ENCODE assay signal across 8 cellular contexts in the genomic region with DNA sequence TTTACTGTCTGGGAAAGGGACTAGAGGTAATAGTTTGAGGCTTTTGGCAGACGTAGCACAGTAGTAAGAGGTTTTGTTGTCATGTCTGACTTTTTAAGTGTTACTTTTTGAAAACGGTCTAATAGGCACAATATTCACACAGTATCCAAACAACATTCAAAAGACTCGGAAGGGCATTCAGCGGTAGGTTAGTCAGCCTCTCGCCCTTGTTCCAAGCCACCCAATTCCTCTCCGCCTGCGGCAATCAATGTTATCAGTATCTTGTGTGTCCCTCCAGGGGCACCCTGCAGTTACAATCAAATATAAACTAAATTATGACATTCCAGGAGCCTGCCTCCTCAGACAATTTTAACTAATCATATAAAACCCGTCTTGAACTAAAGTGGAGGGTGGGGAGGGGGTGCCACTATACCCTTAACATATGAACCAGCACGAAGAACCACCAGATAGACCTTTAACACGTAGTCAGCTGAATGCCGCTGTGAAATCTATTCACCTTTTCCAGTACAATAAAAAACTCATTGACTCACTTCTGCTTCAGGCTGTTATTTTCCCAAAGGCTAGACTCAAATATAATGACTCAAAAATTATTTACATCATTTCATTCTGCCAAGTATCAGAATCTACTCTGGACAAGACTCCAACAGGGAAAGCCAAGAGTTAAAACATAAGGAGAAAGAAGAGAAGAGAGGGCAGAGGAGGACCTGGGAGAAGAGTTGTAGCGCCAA. TPM values are rescaled to one million over a fixed set of nuclear protein-coding genes. Genes with fewer than 3 reads are reported as not detected.
DNase-seq lines count a peak whose midpoint lies in the region; ATAC-seq and TF ChIP-seq lines count a peak whose summit lies in the region.

No MANE protein-coding gene starts in this region.

- peaks cover 33% of the 10 kb centered on the region for H3K27me3 Mint-ChIP-seq in activated T-cell treated with anti-CD3 and anti-CD28 coated beads, Interleukin-2, amount 50 U/mL, for 72 hours (ENCODE audit: low read depth)
- peaks cover 17% of the 10 kb centered on the region for H3K27me3 Mint-ChIP-seq in activated naive CD8-positive, alpha-beta T cell treated with anti-CD3 and anti-CD28 coated beads, Interleukin-2, amount 50 U/mL, for 24 hours

- H3K4me3 Mint-ChIP-seq in activated T-cell treated with anti-CD3 and anti-CD28 coated beads, Interleukin-2, amount 50 U/mL, for 72 hours: peak overlapping the region; percentile 92 to 95
- peak overlapping the region; percentile 87 for H3K4me3 Mint-ChIP-seq in activated naive CD8-positive, alpha-beta T cell treated with anti-CD3 and anti-CD28 coated beads, Interleukin-2, amount 50 U/mL, for 24 hours

- TF ChIP-seq RAD21 in liver (IDR thresholded peaks at IDR 0.05): no peak

- peak overlapping the region; percentile 54 to 90 (median 88) for H3K4me3 ChIP-seq in liver (ENCODE audit: low read depth in 1 of 3, low read length in 3 of 3)
- peak overlapping the region; percentile 61 to 88 (median 80) for H3K4me3 ChIP-seq in tibial nerve

- peaks cover 2 to 18% (median 10%) of the 10 kb centered on the region in 4 donors for H3K4me1 ChIP-seq in liver (ENCODE audit: control insufficient read depth in 4 of 4, insufficient read depth in 4 of 4, low read length in 3 of 4)
- peaks cover 0 to 46% (median 16%) of the 10 kb centered on the region in 4 donors for H3K4me1 ChIP-seq in tibial nerve

- in situ Hi-C loops in GM13977 (cut with MboI; ENCODE audit: low pct_unique_long_range_greater_than_20kb, low sequenced_read_pairs, unreplicated experiment): no loop called here

- no peak for TF ChIP-seq EP300 in tibial nerve (IDR thresholded peaks at IDR 0.05)

- no peaks in the 10 kb centered on the region for H3K27me3 ChIP-seq in liver (ENCODE audit: control insufficient read depth in 4 of 4, insufficient read depth in 4 of 4, low read length in 3 of 4)
- no peaks in the 10 kb centered on the region for H3K27me3 ChIP-seq in tibial nerve

- no peak for TF ChIP-seq POLR2A in tibial nerve (IDR thresholded peaks at IDR 0.05)

- no peaks in the 10 kb centered on the region for H3K9me3 ChIP-seq in liver (ENCODE audit: control insufficient read depth in 4 of 4, low read length in 3 of 4)
- H3K9me3 ChIP-seq in tibial nerve: no peaks in the 10 kb centered on the region

- no peak for DNase-seq in activated T-cell treated with anti-CD3 and anti-CD28 coated beads, Interleukin-2, amount 50 U/mL, for 72 hours
- DNase-seq in activated T-cell treated with anti-CD3 and anti-CD28 coated beads, Interleukin-2, amount 50 U/mL, for 1 hour: no peak
- DNase-seq in activated naive CD8-positive, alpha-beta T cell treated with anti-CD3 and anti-CD28 coated beads, Interleukin-2, amount 50 U/mL, for 24 hours: no peak
- DNase-seq in tibial nerve (ENCODE audit: low spot score in 2 of 2): no peak
- DNase-seq in GM13977 (ENCODE audit: low spot score): no peak
- no peak for DNase-seq in NCI-H345 (lab: John Stamatoyannopoulos, UW)

- no peaks in the 10 kb centered on the region for H3K9me3 Mint-ChIP-seq in activated T-cell treated with anti-CD3 and anti-CD28 coated beads, Interleukin-2, amount 50 U/mL, for 72 hours
- H3K9me3 Mint-ChIP-seq in activated naive CD8-positive, alpha-beta T cell treated with anti-CD3 and anti-CD28 coated beads, Interleukin-2, amount 50 U/mL, for 24 hours: no peaks in the 10 kb centered on the region

- H3K36me3 Mint-ChIP-seq in activated T-cell treated with anti-CD3 and anti-CD28 coated beads, Interleukin-2, amount 50 U/mL, for 72 hours (ENCODE audit: insufficient read depth in 2 of 2): no peaks in the 10 kb centered on the region
- H3K36me3 Mint-ChIP-seq in activated naive CD8-positive, alpha-beta T cell treated with anti-CD3 and anti-CD28 coated beads, Interleukin-2, amount 50 U/mL, for 24 hours (ENCODE audit: low read depth): peaks cover 3% of the 10 kb centered on the region

- peak overlapping the region; percentile 52 for H3K27ac Mint-ChIP-seq in activated T-cell treated with anti-CD3 and anti-CD28 coated beads, Interleukin-2, amount 50 U/mL, for 72 hours
- peak overlapping the region; percentile 86 for H3K27ac Mint-ChIP-seq in activated naive CD8-positive, alpha-beta T cell treated with anti-CD3 and anti-CD28 coated beads, Interleukin-2, amount 50 U/mL, for 24 hours

- H3K9ac ChIP-seq in liver (ENCODE audit: low read depth in 1 of 2, low read length in 2 of 2): peak overlapping the region; percentile 89 to 97

- 10% methylated on average over 12 of the region's 12 CpGs for WGBS in liver
- WGBS in tibial nerve, 2 donors: 6 to 8% methylated on average over 12 of the region's 12 CpGs

- H3K4me1 Mint-ChIP-seq in activated T-cell treated with anti-CD3 and anti-CD28 coated beads, Interleukin-2, amount 50 U/mL, for 72 hours (ENCODE audit: low read depth): peaks cover 25% of the 10 kb centered on the region
- peaks cover 36% of the 10 kb centered on the region for H3K4me1 Mint-ChIP-seq in activated naive CD8-positive, alpha-beta T cell treated with anti-CD3 and anti-CD28 coated beads, Interleukin-2, amount 50 U/mL, for 24 hours

- H3K36me3 ChIP-seq in liver (ENCODE audit: control insufficient read depth in 4 of 4, insufficient read depth in 3 of 4, low read depth in 1 of 4, low read length in 3 of 4) (peaks cover 2 to 13% (median 3%) of the 10 kb centered on the region in 4 donors), tibial nerve (peaks cover 0 to 2% (median 0%) of the 10 kb centered on the region in 3 donors)

- TF ChIP-seq CTCF in liver (IDR thresholded peaks at IDR 0.05; ENCODE audit: low read depth, low read length, missing input control) (no peak), tibial nerve (IDR thresholded peaks at IDR 0.05) (no peak), GM13977 (IDR thresholded peaks at IDR 0.05; ENCODE audit: extremely low read depth, insufficient read depth, missing control alignments) (no peak)

- H3K27ac ChIP-seq in liver (ENCODE audit: low read depth in 1 of 2, low read length in 2 of 2) (peak overlapping the region; percentile 99 to 100), tibial nerve (peak overlapping the region; percentile 91 to 98 (median 96))

- no peak for ATAC-seq in activated T-cell treated with anti-CD3 and anti-CD28 coated beads, Interleukin-2, amount 50 U/mL, for 72 hours (replicated peaks in 1 of 2)
- no peak for ATAC-seq in activated naive CD8-positive, alpha-beta T cell treated with anti-CD3 and anti-CD28 coated beads, Interleukin-2, amount 50 U/mL, for 24 hours
- ATAC-seq in HG03565 (IDR thresholded peaks at IDR 0.05; ENCODE audit: unreplicated experiment): no peak

TF ChIP-seq in liver, 16 proteins besides CTCF, POLR2A, EP300 and RAD21:
- no peak for TF ChIP-seq HNF4G (IDR thresholded peaks at IDR 0.05)
- TF ChIP-seq EGR1 (IDR thresholded peaks at IDR 0.05; ENCODE audit: low read depth in 2 of 2): no peak
- TF ChIP-seq, protein P1, sequence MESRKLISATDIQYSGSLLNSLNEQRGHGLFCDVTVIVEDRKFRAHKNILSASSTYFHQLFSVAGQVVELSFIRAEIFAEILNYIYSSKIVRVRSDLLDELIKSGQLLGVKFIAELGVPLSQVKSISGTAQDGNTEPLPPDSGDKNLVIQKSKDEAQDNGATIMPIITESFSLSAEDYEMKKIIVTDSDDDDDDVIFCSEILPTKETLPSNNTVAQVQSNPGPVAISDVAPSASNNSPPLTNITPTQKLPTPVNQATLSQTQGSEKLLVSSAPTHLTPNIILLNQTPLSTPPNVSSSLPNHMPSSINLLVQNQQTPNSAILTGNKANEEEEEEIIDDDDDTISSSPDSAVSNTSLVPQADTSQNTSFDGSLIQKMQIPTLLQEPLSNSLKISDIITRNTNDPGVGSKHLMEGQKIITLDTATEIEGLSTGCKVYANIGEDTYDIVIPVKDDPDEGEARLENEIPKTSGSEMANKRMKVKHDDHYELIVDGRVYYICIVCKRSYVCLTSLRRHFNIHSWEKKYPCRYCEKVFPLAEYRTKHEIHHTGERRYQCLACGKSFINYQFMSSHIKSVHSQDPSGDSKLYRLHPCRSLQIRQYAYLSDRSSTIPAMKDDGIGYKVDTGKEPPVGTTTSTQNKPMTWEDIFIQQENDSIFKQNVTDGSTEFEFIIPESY (IDR thresholded peaks at IDR 0.05): no peak
- peak in 1 of 2 donors; percentile 9 for TF ChIP-seq JUND (IDR thresholded peaks at IDR 0.05)
- TF ChIP-seq TAF1 (conservative IDR thresholded peaks at IDR 0.05): peak; percentile 17
- no peak for TF ChIP-seq NR2F2 (IDR thresholded peaks at IDR 0.05)

RNA-seq across cellular contexts. Expression of a gene that starts 1.7 kb away (rescaled TPM):
- total RNA-seq in activated T-cell treated with anti-CD3 and anti-CD28 coated beads, Interleukin-2, amount 50 U/mL, for 72 hours: 1 to 10 TPM; 1.7 to 2.4 TPM
- total RNA-seq in liver (10 to 100 TPM; 13.1 to 13.6 TPM), tibial nerve (10 to 100 TPM; 12.3 to 28.4 (median 22.0) TPM)
- polyA plus RNA-seq in liver: 1 to 10 TPM; 4.0 to 9.6 TPM
